9 cellular contexts compared by ENCODE assay signal in the genomic region with DNA sequence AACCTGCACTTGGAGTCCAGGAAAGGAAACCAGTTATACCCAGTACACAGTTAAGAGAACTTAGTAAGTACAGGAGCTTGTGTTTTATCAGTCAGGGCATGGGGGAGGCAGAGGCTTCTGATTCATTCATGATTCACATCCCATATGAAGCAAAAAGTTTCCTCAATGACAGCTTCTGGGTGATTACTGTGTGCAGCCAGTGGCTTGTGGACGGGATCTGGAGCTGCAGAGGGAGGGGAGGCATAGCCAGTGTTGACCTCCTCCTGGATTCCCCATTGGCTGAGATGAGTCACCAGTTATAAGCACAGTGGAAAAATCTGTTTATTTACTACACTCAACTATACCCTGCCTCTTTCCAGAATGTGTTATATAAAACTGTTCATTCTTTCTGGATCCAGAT. TPM values are rescaled to one million over a fixed set of nuclear protein-coding genes. Genes with fewer than 3 reads are reported as not detected.
DNase-seq lines count a peak whose midpoint lies in the region; ATAC-seq and TF ChIP-seq lines count a peak whose summit lies in the region.
"Had no signal": no experiment of that assay in that cellular context is flagged by ENCODE, and none has a peak within 500 bp of the region (broad histone marks: within the 10 kb centered on the region; RNA-seq: fewer than 3 reads in every experiment).

No MANE protein-coding gene starts in this region.

- H3K4me3 Mint-ChIP-seq in MCF 10A (ENCODE audit: unreplicated experiment): no peak overlapping the region
- no peak overlapping the region for H3K4me3 Mint-ChIP-seq in activated CD4-positive, alpha-beta memory T cell treated with anti-CD3 and anti-CD28 coated beads, Interleukin-2, amount 10 ng/mL, durations not matched to agents 7 days and 5 days
- H3K4me3 Mint-ChIP-seq in stimulated activated naive CD8-positive, alpha-beta T cell treated with anti-CD3 and anti-CD28 coated beads, Interleukin-15, amount 100 ng/mL, for 72 hours: no peak overlapping the region

- no TSS peak for BruUV-seq in MCF 10A (replicated peaks; lab: Mats Ljungman, UMichigan)

- ATAC-seq in stimulated activated naive CD8-positive, alpha-beta T cell treated with anti-CD3 and anti-CD28 coated beads, Interleukin-15, amount 100 ng/mL, for 72 hours: peak; percentile 96
- no peak for ATAC-seq in HG03460 (IDR thresholded peaks at IDR 0.05; ENCODE audit: unreplicated experiment)

- H3K36me3 Mint-ChIP-seq in MCF 10A (ENCODE audit: insufficient read depth, unreplicated experiment): no peaks in the 10 kb centered on the region
- H3K36me3 Mint-ChIP-seq in activated CD4-positive, alpha-beta memory T cell treated with anti-CD3 and anti-CD28 coated beads, Interleukin-2, amount 10 ng/mL, durations not matched to agents 7 days and 5 days (ENCODE audit: low read depth): no peaks in the 10 kb centered on the region

- no peaks in the 10 kb centered on the region for H3K9me3 Mint-ChIP-seq in MCF 10A (ENCODE audit: unreplicated experiment)
- no peaks in the 10 kb centered on the region for H3K9me3 Mint-ChIP-seq in activated CD4-positive, alpha-beta memory T cell treated with anti-CD3 and anti-CD28 coated beads, Interleukin-2, amount 10 ng/mL, durations not matched to agents 7 days and 5 days
- H3K9me3 Mint-ChIP-seq in stimulated activated naive CD8-positive, alpha-beta T cell treated with anti-CD3 and anti-CD28 coated beads, Interleukin-15, amount 100 ng/mL, for 72 hours: no peaks in the 10 kb centered on the region

- H3F3A ChIP-seq in MM.1S (ENCODE audit: insufficient read depth, low read length): no peaks in the 10 kb centered on the region

- TF ChIP-seq CTCF in MCF 10A (IDR thresholded peaks at IDR 0.05; ENCODE audit: unreplicated experiment) (no peak), breast epithelium (IDR thresholded peaks at IDR 0.05) (no peak), MM.1S (IDR thresholded peaks at IDR 0.05; ENCODE audit: low read length) (no peak)

- H2AFZ ChIP-seq in MM.1S (ENCODE audit: low read length): no peak overlapping the region

- peak overlapping the region; percentile 52 for H3K27ac Mint-ChIP-seq in MCF 10A (ENCODE audit: low read depth, unreplicated experiment)
- H3K27ac Mint-ChIP-seq in activated CD4-positive, alpha-beta memory T cell treated with anti-CD3 and anti-CD28 coated beads, Interleukin-2, amount 10 ng/mL, durations not matched to agents 7 days and 5 days: no peak overlapping the region
- peak overlapping the region in 1 of 2 donors; percentile 52 for H3K27ac Mint-ChIP-seq in stimulated activated naive CD8-positive, alpha-beta T cell treated with anti-CD3 and anti-CD28 coated beads, Interleukin-15, amount 100 ng/mL, for 72 hours

- DNase-seq in MCF 10A (ENCODE audit: unreplicated experiment): peak; percentile 95
- DNase-seq in breast epithelium (ENCODE audit: low spot score in 2 of 2): no peak
- peak; percentile 34 for DNase-seq in activated CD4-positive, alpha-beta memory T cell treated with anti-CD3 and anti-CD28 coated beads, Interleukin-2, amount 10 ng/mL, durations not matched to agents 7 days and 5 days
- DNase-seq in iPS-NIHi7 (ENCODE audit: extremely low spot score): peak; percentile 18
- DNase-seq in stimulated activated naive CD8-positive, alpha-beta T cell treated with anti-CD3 and anti-CD28 coated beads, Interleukin-15, amount 100 ng/mL, for 72 hours: peak in 1 of 2 donors; percentile 67
- no peak for DNase-seq in MM.1S
- no peak for DNase-seq in pons (ENCODE audit: low spot score)
- DNase-seq: spleen had no signal

- H3K9ac ChIP-seq in MM.1S (ENCODE audit: low read length): no peak overlapping the region

- H3K4me1 ChIP-seq in breast epithelium (no peaks in the 10 kb centered on the region), MM.1S (ENCODE audit: low read length) (no peaks in the 10 kb centered on the region)
- H3K4me1 ChIP-seq: spleen had no signal

- intact Hi-C loops in MCF 10A (cut with micrococcal nuclease) (no loop called here), breast epithelium (cut with DNase I; ENCODE audit: low total_unique reads) (no loop called here)

- CTCF ChIA-PET in MCF 10A (lab: Yijun Ruan, JAX): interaction anchor here (0.6 to 1.2 kb wide), 3 partner anchors 332 to 1276 kb away, joined by 3 to 4 read pairs (median 3); partner anchors contain the start of gene CDC20B
- CTCF ChIA-PET in activated CD4-positive, alpha-beta memory T cell treated with anti-CD3 and anti-CD28 coated beads, Interleukin-2, amount 10 ng/mL, durations not matched to agents 7 days and 5 days (lab: Charles Lee): interaction anchor here (1.3 kb wide), 1 partner anchor 14 kb away, joined by 3 read pairs; no protein-coding TSS in a partner anchor

- peaks cover 6% of the 10 kb centered on the region for H3K4me1 Mint-ChIP-seq in MCF 10A (ENCODE audit: insufficient read depth, unreplicated experiment)
- peaks cover 10% of the 10 kb centered on the region for H3K4me1 Mint-ChIP-seq in activated CD4-positive, alpha-beta memory T cell treated with anti-CD3 and anti-CD28 coated beads, Interleukin-2, amount 10 ng/mL, durations not matched to agents 7 days and 5 days
- H3K4me1 Mint-ChIP-seq in stimulated activated naive CD8-positive, alpha-beta T cell treated with anti-CD3 and anti-CD28 coated beads, Interleukin-15, amount 100 ng/mL, for 72 hours: peaks cover 15% of the 10 kb centered on the region

- no peaks in the 10 kb centered on the region for H3K79me2 ChIP-seq in MM.1S (ENCODE audit: low read length)

- no peaks in the 10 kb centered on the region for H3K36me3 ChIP-seq in breast epithelium
- no peaks in the 10 kb centered on the region for H3K36me3 ChIP-seq in MM.1S (replicated peaks; ENCODE audit: insufficient read depth, low read length)
- H3K36me3 ChIP-seq: spleen had no signal

- H4K20me1 ChIP-seq in MM.1S (ENCODE audit: insufficient read depth, low read length): no peaks in the 10 kb centered on the region

- H3K27ac ChIP-seq in breast epithelium: no peak overlapping the region
- H3K27ac ChIP-seq in MM.1S (ENCODE audit: low read length): no peak overlapping the region
- H3K27ac ChIP-seq: spleen had no signal

- POLR2A ChIA-PET in MCF 10A (lab: Yijun Ruan, JAX): interaction anchor here (0.6 to 2.5 kb wide), 10 partner anchors 9 to 160 kb away, joined by 3 to 26 read pairs (median 4); partner anchors contain the start of genes IL31RA, IL6ST and SLC38A9
- POLR2A ChIA-PET in activated CD4-positive, alpha-beta memory T cell treated with anti-CD3 and anti-CD28 coated beads, Interleukin-2, amount 10 ng/mL, durations not matched to agents 7 days and 5 days (lab: Charles Lee): no interaction called here

- H3K9me3 ChIP-seq in breast epithelium (no peaks in the 10 kb centered on the region), MM.1S (replicated peaks; ENCODE audit: insufficient read depth, low read length) (no peaks in the 10 kb centered on the region)
- H3K9me3 ChIP-seq: spleen had no signal

- no peak for TF ChIP-seq POLR2A in breast epithelium (IDR thresholded peaks at IDR 0.05)

- no peaks in the 10 kb centered on the region for H3K9me2 ChIP-seq in MM.1S (replicated peaks; ENCODE audit: insufficient read depth, low read length)

- H3K27me3 ChIP-seq in breast epithelium (no peaks in the 10 kb centered on the region), MM.1S (replicated peaks; ENCODE audit: insufficient read depth, low read length) (no peaks in the 10 kb centered on the region)
- H3K27me3 ChIP-seq: spleen had no signal

- no peaks in the 10 kb centered on the region for H3K27me3 Mint-ChIP-seq in MCF 10A (ENCODE audit: insufficient read depth, unreplicated experiment)
- H3K27me3 Mint-ChIP-seq in activated CD4-positive, alpha-beta memory T cell treated with anti-CD3 and anti-CD28 coated beads, Interleukin-2, amount 10 ng/mL, durations not matched to agents 7 days and 5 days: no peaks in the 10 kb centered on the region
- no peaks in the 10 kb centered on the region for H3K27me3 Mint-ChIP-seq in stimulated activated naive CD8-positive, alpha-beta T cell treated with anti-CD3 and anti-CD28 coated beads, Interleukin-15, amount 100 ng/mL, for 72 hours

- no peak overlapping the region for H3K4me2 ChIP-seq in MM.1S (ENCODE audit: low read depth, low read length)

- H3K4me3 ChIP-seq in breast epithelium (no peak overlapping the region), MM.1S (ENCODE audit: low read length) (no peak overlapping the region)
- H3K4me3 ChIP-seq: spleen had no signal

RNA-seq across cellular contexts. Expression of gene IL31RA, which starts 17.7 kb away (rescaled TPM):
- total RNA-seq in MCF 10A (2022) (5.8 and 6.4 TPM in 2 replicates), breast epithelium (not detected)
- total RNA-seq in activated CD4-positive, alpha-beta memory T cell treated with anti-CD3 and anti-CD28 coated beads, Interleukin-2, amount 10 ng/mL, durations not matched to agents 7 days and 5 days: under 1 TPM; 0.15 to 0.28 TPM

Comparison
In these comparisons a context has a peak if more than half of its experiments do, and no peak if none do; other contexts are left out.
1. DNase-seq: peak in MCF 10A (single experiment), activated CD4-positive, alpha-beta memory T cell treated with anti-CD3 and anti-CD28 coated beads, Interleukin-2, amount 10 ng/mL, durations not matched to agents 7 days and 5 days (single experiment) and iPS-NIHi7 (single experiment); none in breast epithelium (0 of 2), MM.1S (single experiment) and pons (single experiment).